In genomic region chr12:51389302-51389999, GRCh38 we compare ENCODE assay signal across 2 cellular contexts.
A peak's percentile ranks its signal among the peaks of the same experiment; 100 is the strongest.
TF ChIP-seq lines count a peak whose summit lies in the region.

No MANE protein-coding gene starts in this region.

TF ChIP-seq in GM12891, 5 proteins besides CTCF, POLR2A, EP300 and RAD21:
- TF ChIP-seq PAX5 (IDR thresholded peaks at IDR 0.05; ENCODE audit: insufficient read depth, low read length, severe bottlenecking) (no peak), SPI1 (IDR thresholded peaks at IDR 0.05; ENCODE audit: low read depth, low read length) (peak; percentile 79)

TF ChIP-seq in K562, 482 proteins besides CTCF, POLR2A, EP300 and RAD21 (continues in another document):
- TF ChIP-seq CC2D1A (IDR thresholded peaks at IDR 0.05) (peak; percentile 43; the same call in 1 of the 2 replicates), GATAD2B (IDR thresholded peaks at IDR 0.05; ENCODE audit: borderline replicate concordance) (no peak), ETS1 (conservative IDR thresholded peaks at IDR 0.05; ENCODE audit: control insufficient read depth, low read depth, low read length) (no peak), POLR2AphosphoS5 (IDR thresholded peaks at IDR 0.05; ENCODE audit: control insufficient read depth, insufficient read depth, low read depth, low read length) (peak; percentile 65; the same call in 1 of the 2 replicates), GATA2 (CRISPR knock-in tag; IDR thresholded peaks at IDR 0.05) (no peak), U2AF2 (optimal IDR thresholded peaks at IDR 0.05; ENCODE audit: low read depth, low read length) (no peak), ZNF699 (CRISPR knock-in tag; IDR thresholded peaks at IDR 0.05; ENCODE audit: insufficient replicate concordance) (no peak), ZNF316 (IDR thresholded peaks at IDR 0.05) (peak; percentile 90), HEY1 (CRISPR knock-in tag; IDR thresholded peaks at IDR 0.05; ENCODE audit: borderline replicate concordance) (no peak), TEAD1 (CRISPR knock-in tag; IDR thresholded peaks at IDR 0.05) (peak in 1 of 2 experiments; percentile 72; a peak in 1 of 4 replicates), EP400 (IDR thresholded peaks at IDR 0.05) (0 out of 2 replicates have a peak, but pooled peaks have one; percentile 5), NEUROD1 (IDR thresholded peaks at IDR 0.05; ENCODE audit: borderline replicate concordance, low read depth, low read length, partially characterized antibody) (no peak), MTA3 (IDR thresholded peaks at IDR 0.05; ENCODE audit: borderline replicate concordance) (0 out of 2 replicates have a peak, but pooled peaks have one; percentile 46), ZFPM2 (CRISPR knock-in tag; IDR thresholded peaks at IDR 0.05) (no peak), PTTG1 (tag; IDR thresholded peaks at IDR 0.05; ENCODE audit: low read depth) (no peak), CBFB (CRISPR knock-in tag; IDR thresholded peaks at IDR 0.05) (0 out of 2 replicates have a peak, but pooled peaks have one; percentile 48), NCOR1 (IDR thresholded peaks at IDR 0.05) (peak; percentile 76), NFIC (IDR thresholded peaks at IDR 0.05) (peak; percentile 98), BACH1 (tag; IDR thresholded peaks at IDR 0.05) (no peak), CTBP1 (IDR thresholded peaks at IDR 0.05; ENCODE audit: borderline replicate concordance) (peak; percentile 28; the same call in 1 of the 2 replicates), PTBP1 (IDR thresholded peaks at IDR 0.05; ENCODE audit: low read depth, low read length) (0 out of 2 replicates have a peak, but pooled peaks have one; percentile 40), CBFA2T3 (IDR thresholded peaks at IDR 0.05) (peak; percentile 90), POLR3A (IDR thresholded peaks at IDR 0.05; ENCODE audit: borderline replicate concordance, extremely low read depth, insufficient read depth, insufficient read length) (no peak), PKNOX1 (IDR thresholded peaks at IDR 0.05) (peak; percentile 83), E2F4 (CRISPR knock-in tag; IDR thresholded peaks at IDR 0.05; ENCODE audit: low read depth) (0 out of 2 replicates have a peak, but pooled peaks have one; percentile 37), MEIS2 (IDR thresholded peaks at IDR 0.05; ENCODE audit: partially characterized antibody) (peak; percentile 87), NFRKB (IDR thresholded peaks at IDR 0.05; ENCODE audit: low read depth) (no peak), SMARCC2 (IDR thresholded peaks at IDR 0.05; ENCODE audit: low read depth) (no peak), ZFX (CRISPR knock-in tag; IDR thresholded peaks at IDR 0.05) (peak; percentile 24; the same call in 1 of the 2 replicates), HDAC2 (IDR thresholded peaks at IDR 0.05) (peak; percentile 69; the same call in 1 of the 2 replicates), NFE2 (IDR thresholded peaks at IDR 0.05; ENCODE audit: low read depth) (peak; percentile 32; the same call in 1 of the 2 replicates), CHD4 (IDR thresholded peaks at IDR 0.05; ENCODE audit: insufficient read depth, insufficient replicate concordance, low read depth, low read length, poor library complexity, severe bottlenecking) (peak; percentile 46), NR2C2 (CRISPR knock-in tag; IDR thresholded peaks at IDR 0.05) (peak; percentile 52; the same call in 1 of the 2 replicates), NR2C2 (tag; IDR thresholded peaks at IDR 0.05) (no peak), SOX6 (IDR thresholded peaks at IDR 0.05) (peak; percentile 63), POLR3G (IDR thresholded peaks at IDR 0.05; ENCODE audit: extremely low read depth, insufficient read length, insufficient replicate concordance) (no peak), BRD9 (IDR thresholded peaks at IDR 0.05; ENCODE audit: low read depth, partially characterized antibody) (peak; percentile 52), FOSL1 (tag; conservative IDR thresholded peaks at IDR 0.05) (peak; percentile 67), CUX1 (CRISPR knock-in tag; IDR thresholded peaks at IDR 0.05) (no peak), SMARCE1 (IDR thresholded peaks at IDR 0.05) (peak; percentile 63; the same call in 1 of the 2 replicates), USF2 (CRISPR knock-in tag; IDR thresholded peaks at IDR 0.05) (no peak), JUNB (CRISPR knock-in tag; conservative IDR thresholded peaks at IDR 0.05) (no peak), CREB1 (IDR thresholded peaks at IDR 0.05) (peak; percentile 29; the same call in 1 of the 2 replicates), CREB1 (CRISPR knock-in tag; IDR thresholded peaks at IDR 0.05) (no peak), ZNF174 (CRISPR knock-in tag; IDR thresholded peaks at IDR 0.05) (no peak), ZFP36 (IDR thresholded peaks at IDR 0.05; ENCODE audit: low read depth, low read length, partially characterized antibody) (peak; percentile 95), EWSR1 (IDR thresholded peaks at IDR 0.05; ENCODE audit: borderline replicate concordance, low read depth, partially characterized antibody) (no peak), ARNT (IDR thresholded peaks at IDR 0.05) (0 out of 4 replicates have a peak, but pooled peaks have one; percentile 17 to 33)
- TF ChIP-seq, protein P1, sequence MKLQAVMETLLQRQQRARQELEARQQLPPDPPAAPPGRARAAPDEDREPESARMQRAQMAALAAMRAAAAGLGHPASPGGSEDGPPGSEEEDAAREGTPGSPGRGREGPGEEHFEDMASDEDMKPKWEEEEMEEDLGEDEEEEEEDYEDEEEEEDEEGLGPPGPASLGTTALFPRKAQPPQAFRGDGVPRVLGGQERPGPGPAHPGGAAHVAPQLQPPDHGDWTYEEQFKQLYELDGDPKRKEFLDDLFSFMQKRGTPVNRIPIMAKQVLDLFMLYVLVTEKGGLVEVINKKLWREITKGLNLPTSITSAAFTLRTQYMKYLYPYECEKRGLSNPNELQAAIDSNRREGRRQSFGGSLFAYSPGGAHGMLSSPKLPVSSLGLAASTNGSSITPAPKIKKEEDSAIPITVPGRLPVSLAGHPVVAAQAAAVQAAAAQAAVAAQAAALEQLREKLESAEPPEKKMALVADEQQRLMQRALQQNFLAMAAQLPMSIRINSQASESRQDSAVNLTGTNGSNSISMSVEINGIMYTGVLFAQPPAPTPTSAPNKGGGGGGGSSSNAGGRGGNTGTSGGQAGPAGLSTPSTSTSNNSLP (IDR thresholded peaks at IDR 0.05; ENCODE audit: borderline replicate concordance, low read depth, low read length), result peak; percentile 82
- TF ChIP-seq, protein P2, sequence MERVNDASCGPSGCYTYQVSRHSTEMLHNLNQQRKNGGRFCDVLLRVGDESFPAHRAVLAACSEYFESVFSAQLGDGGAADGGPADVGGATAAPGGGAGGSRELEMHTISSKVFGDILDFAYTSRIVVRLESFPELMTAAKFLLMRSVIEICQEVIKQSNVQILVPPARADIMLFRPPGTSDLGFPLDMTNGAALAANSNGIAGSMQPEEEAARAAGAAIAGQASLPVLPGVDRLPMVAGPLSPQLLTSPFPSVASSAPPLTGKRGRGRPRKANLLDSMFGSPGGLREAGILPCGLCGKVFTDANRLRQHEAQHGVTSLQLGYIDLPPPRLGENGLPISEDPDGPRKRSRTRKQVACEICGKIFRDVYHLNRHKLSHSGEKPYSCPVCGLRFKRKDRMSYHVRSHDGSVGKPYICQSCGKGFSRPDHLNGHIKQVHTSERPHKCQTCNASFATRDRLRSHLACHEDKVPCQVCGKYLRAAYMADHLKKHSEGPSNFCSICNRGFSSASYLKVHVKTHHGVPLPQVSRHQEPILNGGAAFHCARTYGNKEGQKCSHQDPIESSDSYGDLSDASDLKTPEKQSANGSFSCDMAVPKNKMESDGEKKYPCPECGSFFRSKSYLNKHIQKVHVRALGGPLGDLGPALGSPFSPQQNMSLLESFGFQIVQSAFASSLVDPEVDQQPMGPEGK (CRISPR knock-in tag; IDR thresholded peaks at IDR 0.05; ENCODE audit: borderline replicate concordance), result no peak
- TF ChIP-seq, protein P3, sequence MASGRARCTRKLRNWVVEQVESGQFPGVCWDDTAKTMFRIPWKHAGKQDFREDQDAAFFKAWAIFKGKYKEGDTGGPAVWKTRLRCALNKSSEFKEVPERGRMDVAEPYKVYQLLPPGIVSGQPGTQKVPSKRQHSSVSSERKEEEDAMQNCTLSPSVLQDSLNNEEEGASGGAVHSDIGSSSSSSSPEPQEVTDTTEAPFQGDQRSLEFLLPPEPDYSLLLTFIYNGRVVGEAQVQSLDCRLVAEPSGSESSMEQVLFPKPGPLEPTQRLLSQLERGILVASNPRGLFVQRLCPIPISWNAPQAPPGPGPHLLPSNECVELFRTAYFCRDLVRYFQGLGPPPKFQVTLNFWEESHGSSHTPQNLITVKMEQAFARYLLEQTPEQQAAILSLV (tag; IDR thresholded peaks at IDR 0.05), result no peak
- TF ChIP-seq, protein P4, sequence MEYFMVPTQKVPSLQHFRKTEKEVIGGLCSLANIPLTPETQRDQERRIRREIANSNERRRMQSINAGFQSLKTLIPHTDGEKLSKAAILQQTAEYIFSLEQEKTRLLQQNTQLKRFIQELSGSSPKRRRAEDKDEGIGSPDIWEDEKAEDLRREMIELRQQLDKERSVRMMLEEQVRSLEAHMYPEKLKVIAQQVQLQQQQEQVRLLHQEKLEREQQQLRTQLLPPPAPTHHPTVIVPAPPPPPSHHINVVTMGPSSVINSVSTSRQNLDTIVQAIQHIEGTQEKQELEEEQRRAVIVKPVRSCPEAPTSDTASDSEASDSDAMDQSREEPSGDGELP (CRISPR knock-in tag; IDR thresholded peaks at IDR 0.05; ENCODE audit: borderline replicate concordance), result peak; percentile 93
- TF ChIP-seq, protein P5, sequence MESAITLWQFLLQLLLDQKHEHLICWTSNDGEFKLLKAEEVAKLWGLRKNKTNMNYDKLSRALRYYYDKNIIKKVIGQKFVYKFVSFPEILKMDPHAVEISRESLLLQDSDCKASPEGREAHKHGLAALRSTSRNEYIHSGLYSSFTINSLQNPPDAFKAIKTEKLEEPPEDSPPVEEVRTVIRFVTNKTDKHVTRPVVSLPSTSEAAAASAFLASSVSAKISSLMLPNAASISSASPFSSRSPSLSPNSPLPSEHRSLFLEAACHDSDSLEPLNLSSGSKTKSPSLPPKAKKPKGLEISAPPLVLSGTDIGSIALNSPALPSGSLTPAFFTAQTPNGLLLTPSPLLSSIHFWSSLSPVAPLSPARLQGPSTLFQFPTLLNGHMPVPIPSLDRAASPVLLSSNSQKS (CRISPR knock-in tag; IDR thresholded peaks at IDR 0.05), result no peak
